In the genomic region with DNA sequence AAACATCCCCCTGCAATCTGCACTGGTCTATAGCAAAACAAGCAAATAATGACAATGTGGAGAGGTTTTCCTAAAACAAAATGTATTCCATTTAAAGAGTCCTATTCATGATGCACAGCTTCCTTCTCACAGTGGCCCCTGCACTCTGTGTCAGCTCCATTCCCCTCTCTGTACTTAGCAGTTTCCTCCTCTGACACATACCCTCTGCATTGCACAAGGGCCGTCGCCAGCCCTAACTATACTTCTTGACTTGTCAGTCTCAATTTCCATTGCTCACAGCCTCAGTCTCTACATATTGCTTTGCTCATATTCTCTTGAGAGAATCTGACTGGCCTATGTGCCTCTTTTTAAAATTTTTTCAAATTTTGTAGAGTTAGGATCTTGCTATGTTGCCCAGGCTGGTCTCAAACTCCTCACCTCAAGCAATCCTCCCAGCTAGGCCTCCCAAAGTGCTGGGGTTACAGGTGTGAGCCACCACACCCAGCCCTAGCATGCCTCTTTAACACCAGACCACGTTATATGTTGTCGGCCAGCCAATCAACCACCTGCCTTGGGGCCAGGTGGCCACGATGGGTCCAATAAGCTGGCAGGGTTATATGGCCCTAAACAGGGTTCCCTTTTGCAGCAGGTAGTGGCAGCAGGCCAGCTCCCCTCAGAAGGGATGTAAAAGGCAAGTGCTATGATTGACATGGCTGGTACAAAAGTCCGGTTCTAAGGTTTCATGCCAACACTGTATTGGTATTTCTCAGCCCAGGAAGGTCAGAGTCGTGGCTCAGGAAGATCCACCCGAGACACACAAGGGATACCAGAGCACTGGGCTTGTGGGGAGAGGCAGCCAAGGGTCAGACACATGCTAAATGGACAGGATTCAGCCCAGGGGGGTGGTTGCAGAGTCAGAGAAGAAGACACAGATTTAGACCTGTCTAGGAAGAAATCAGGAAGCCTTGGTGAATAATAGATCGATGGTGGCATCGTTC, we compare ENCODE assay signal across 25 cellular contexts. TPM values are rescaled to one million over a fixed set of nuclear protein-coding genes. Genes with fewer than 3 reads are reported as not detected.
DNase-seq lines count a peak whose midpoint lies in the region; ATAC-seq and TF ChIP-seq lines count a peak whose summit lies in the region.
"Had no signal": no experiment of that assay in that cellular context is flagged by ENCODE, and none has a peak within 500 bp of the region (broad histone marks: within the 10 kb centered on the region; RNA-seq: fewer than 3 reads in every experiment).

No MANE protein-coding gene starts in this region.

- no peak for TF ChIP-seq POLR2A in esophagus muscularis mucosa (IDR thresholded peaks at IDR 0.05; ENCODE audit: low read depth)

- no peaks in the 10 kb centered on the region for H3K36me3 Mint-ChIP-seq in activated CD8-positive, alpha-beta T cell treated with anti-CD3 and anti-CD28 coated beads, Interleukin-2, amount 10 ng/mL, durations not matched to agents 7 days and 5 days (ENCODE audit: low read depth)
- no peaks in the 10 kb centered on the region for H3K36me3 Mint-ChIP-seq in activated CD8-positive, alpha-beta T cell treated with anti-CD3 and anti-CD28 coated beads for 36 hours (ENCODE audit: low read depth)
- no peaks in the 10 kb centered on the region for H3K36me3 Mint-ChIP-seq in type B pancreatic cell
- H3K36me3 Mint-ChIP-seq: activated naive CD8-positive, alpha-beta T cell treated with anti-CD3 and anti-CD28 coated beads for 36 hours; brain; immature natural killer cell had no signal

- peaks cover 9% of the 10 kb centered on the region for H3K27me3 Mint-ChIP-seq in activated CD8-positive, alpha-beta T cell treated with anti-CD3 and anti-CD28 coated beads, Interleukin-2, amount 10 ng/mL, durations not matched to agents 7 days and 5 days (ENCODE audit: low read depth)
- H3K27me3 Mint-ChIP-seq in activated CD8-positive, alpha-beta T cell treated with anti-CD3 and anti-CD28 coated beads for 36 hours: no peaks in the 10 kb centered on the region
- peaks cover 9% of the 10 kb centered on the region for H3K27me3 Mint-ChIP-seq in type B pancreatic cell

- H3K27ac Mint-ChIP-seq in activated CD8-positive, alpha-beta T cell treated with anti-CD3 and anti-CD28 coated beads, Interleukin-2, amount 10 ng/mL, durations not matched to agents 7 days and 5 days: no peak overlapping the region
- H3K27ac Mint-ChIP-seq in activated CD8-positive, alpha-beta T cell treated with anti-CD3 and anti-CD28 coated beads for 36 hours: no peak overlapping the region
- H3K27ac Mint-ChIP-seq in type B pancreatic cell: peak overlapping the region; percentile 7
- H3K27ac Mint-ChIP-seq: activated naive CD8-positive, alpha-beta T cell treated with anti-CD3 and anti-CD28 coated beads for 36 hours; activated T-helper 2 cell treated with anti-CD3 and anti-CD28 coated beads, Interferon-gamma antibody, Interleukin-2, Interleukin-4, amounts not matched to agents 10 μg/mL and 5 μg/mL and 100 μg/mL, durations not matched to agents 14 hours and 24 hours and 36 hours; B cell; brain; immature natural killer cell had no signal

- H3K27me3 ChIP-seq in esophagus muscularis mucosa: no peaks in the 10 kb centered on the region

- TF ChIP-seq EP300 in esophagus muscularis mucosa (IDR thresholded peaks at IDR 0.05): no peak

- DNase-seq in activated CD8-positive, alpha-beta T cell treated with anti-CD3 and anti-CD28 coated beads, Interleukin-2, amount 10 ng/mL, durations not matched to agents 7 days and 5 days: peak; percentile 11
- DNase-seq in activated CD8-positive, alpha-beta T cell treated with anti-CD3 and anti-CD28 coated beads for 36 hours: no peak
- DNase-seq in SKM-1 treated with dmso at 0.1 percent for 144 hours (lab: John Stamatoyannopoulos, UW; ENCODE audit: unreplicated experiment) (peak; percentile 38), esophagus muscularis mucosa (ENCODE audit: extremely low spot score) (peak; percentile 82), type B pancreatic cell (ENCODE audit: extremely low spot score, unreplicated experiment) (no peak), foreskin melanocyte (no peak)
- DNase-seq: 8988T; activated naive CD8-positive, alpha-beta T cell treated with anti-CD3 and anti-CD28 coated beads for 36 hours; Caco-2; cortex of kidney; H9; immature natural killer cell; mucosa of descending colon; NCI-H510A treated with DMSO at 0.1 percent for 48 hours; PC-3; retina; stimulated activated CD4-positive, alpha-beta T cell treated with anti-CD3 and anti-CD28 coated beads, Interleukin-12 subunit alpha, Interleukin-12 subunit beta, amount 100 ng/mL, for 4 hours; T-helper 9 cell had no signal

- ATAC-seq in activated CD8-positive, alpha-beta T cell treated with anti-CD3 and anti-CD28 coated beads, Interleukin-2, amount 10 ng/mL, durations not matched to agents 7 days and 5 days: no peak
- no peak for ATAC-seq in activated CD8-positive, alpha-beta T cell treated with anti-CD3 and anti-CD28 coated beads for 36 hours
- ATAC-seq in GM19328 (IDR thresholded peaks at IDR 0.05; ENCODE audit: unreplicated experiment): no peak
- ATAC-seq in GM18861 (IDR thresholded peaks at IDR 0.05; ENCODE audit: unreplicated experiment): no peak
- ATAC-seq: activated CD4-positive, CD25-positive, alpha-beta regulatory T cell treated with anti-CD3 and anti-CD28 coated beads, Interleukin-2, amount 50 U/mL, for 24 hours; mucosa of descending colon; PC-3 had no signal

- CTCF ChIA-PET in activated CD8-positive, alpha-beta T cell treated with anti-CD3 and anti-CD28 coated beads, Interleukin-2, amount 10 ng/mL, durations not matched to agents 7 days and 5 days (lab: Charles Lee): no interaction called here
- CTCF ChIA-PET in activated CD8-positive, alpha-beta T cell treated with anti-CD3 and anti-CD28 coated beads for 36 hours (lab: Charles Lee): no interaction called here

- 89% methylated on average over 10 of the region's 10 CpGs for WGBS in esophagus muscularis mucosa

- H3K4me1 Mint-ChIP-seq in activated CD8-positive, alpha-beta T cell treated with anti-CD3 and anti-CD28 coated beads, Interleukin-2, amount 10 ng/mL, durations not matched to agents 7 days and 5 days (ENCODE audit: low read depth): peaks cover 6% of the 10 kb centered on the region
- no peaks in the 10 kb centered on the region for H3K4me1 Mint-ChIP-seq in activated CD8-positive, alpha-beta T cell treated with anti-CD3 and anti-CD28 coated beads for 36 hours (ENCODE audit: low read depth)
- peaks cover 8% of the 10 kb centered on the region for H3K4me1 Mint-ChIP-seq in type B pancreatic cell (ENCODE audit: unreplicated experiment)
- H3K4me1 Mint-ChIP-seq: activated naive CD8-positive, alpha-beta T cell treated with anti-CD3 and anti-CD28 coated beads for 36 hours; immature natural killer cell had no signal

- H3K27ac ChIP-seq in esophagus muscularis mucosa (replicated peaks in 1 of 4): no peak overlapping the region
- H3K27ac ChIP-seq: SK-N-MC had no signal

- H3K4me3 Mint-ChIP-seq in activated CD8-positive, alpha-beta T cell treated with anti-CD3 and anti-CD28 coated beads, Interleukin-2, amount 10 ng/mL, durations not matched to agents 7 days and 5 days: no peak overlapping the region
- H3K4me3 Mint-ChIP-seq in activated CD8-positive, alpha-beta T cell treated with anti-CD3 and anti-CD28 coated beads for 36 hours: no peak overlapping the region
- H3K4me3 Mint-ChIP-seq in type B pancreatic cell: no peak overlapping the region
- H3K4me3 Mint-ChIP-seq: activated naive CD8-positive, alpha-beta T cell treated with anti-CD3 and anti-CD28 coated beads for 36 hours; B cell; brain; H9; immature natural killer cell had no signal

- H3K4me1 ChIP-seq in esophagus muscularis mucosa: no peaks in the 10 kb centered on the region

- H3K9me3 ChIP-seq in esophagus muscularis mucosa: no peaks in the 10 kb centered on the region
- H3K9me3 ChIP-seq: Caco-2, mucosa of descending colon had no signal

- H3K36me3 ChIP-seq in esophagus muscularis mucosa: no peaks in the 10 kb centered on the region

- no peaks in the 10 kb centered on the region for H3K9me3 Mint-ChIP-seq in activated CD8-positive, alpha-beta T cell treated with anti-CD3 and anti-CD28 coated beads, Interleukin-2, amount 10 ng/mL, durations not matched to agents 7 days and 5 days (ENCODE audit: insufficient read depth)
- H3K9me3 Mint-ChIP-seq in activated CD8-positive, alpha-beta T cell treated with anti-CD3 and anti-CD28 coated beads for 36 hours: no peaks in the 10 kb centered on the region
- no peaks in the 10 kb centered on the region for H3K9me3 Mint-ChIP-seq in type B pancreatic cell
- H3K9me3 Mint-ChIP-seq: activated naive CD8-positive, alpha-beta T cell treated with anti-CD3 and anti-CD28 coated beads for 36 hours; activated T-helper 2 cell treated with anti-CD3 and anti-CD28 coated beads, Interferon-gamma antibody, Interleukin-2, Interleukin-4, amounts not matched to agents 10 μg/mL and 5 μg/mL and 100 μg/mL, durations not matched to agents 14 hours and 24 hours and 36 hours; H9; immature natural killer cell had no signal

- H3K4me3 ChIP-seq in esophagus muscularis mucosa: no peak overlapping the region
- H3K4me3 ChIP-seq: mucosa of descending colon, SK-N-MC had no signal

- intact Hi-C loops in activated CD8-positive, alpha-beta T cell treated with anti-CD3 and anti-CD28 coated beads for 36 hours (cut with micrococcal nuclease): no loop called here
- intact Hi-C loops in esophagus muscularis mucosa (cut with DNase I): no loop called here

- POLR2A ChIA-PET in activated CD8-positive, alpha-beta T cell treated with anti-CD3 and anti-CD28 coated beads, Interleukin-2, amount 10 ng/mL, durations not matched to agents 7 days and 5 days (lab: Charles Lee): no interaction called here
- POLR2A ChIA-PET in activated CD8-positive, alpha-beta T cell treated with anti-CD3 and anti-CD28 coated beads for 36 hours (lab: Charles Lee): no interaction called here

- no peak for TF ChIP-seq CTCF in activated CD8-positive, alpha-beta T cell treated with anti-CD3 and anti-CD28 coated beads for 36 hours (IDR thresholded peaks at IDR 0.05)
- TF ChIP-seq CTCF in esophagus muscularis mucosa (IDR thresholded peaks at IDR 0.05) (no peak), type B pancreatic cell (conservative IDR thresholded peaks at IDR 0.05) (no peak)

RNA-seq across cellular contexts. Expression of a gene that starts 59.0 kb away (rescaled TPM):
- 10 to 100 TPM; 26.8 to 27.1 TPM for total RNA-seq in activated CD8-positive, alpha-beta T cell treated with anti-CD3 and anti-CD28 coated beads, Interleukin-2, amount 10 ng/mL, durations not matched to agents 7 days and 5 days
- 10 to 100 TPM; 22.3 to 24.7 TPM for total RNA-seq in activated CD8-positive, alpha-beta T cell treated with anti-CD3 and anti-CD28 coated beads for 36 hours
- 10 to 100 TPM; 21.2 to 32.3 (median 24.2) TPM for total RNA-seq in esophagus muscularis mucosa
- 52.0 and 59.0 TPM in 2 replicates for total RNA-seq in type B pancreatic cell (ENCODE audit: low replicate concordance)

Comparison
In these comparisons a context has a peak if more than half of its experiments do, and no peak if none do; other contexts are left out.
1. DNase-seq: peak in activated CD8-positive, alpha-beta T cell treated with anti-CD3 and anti-CD28 coated beads, Interleukin-2, amount 10 ng/mL, durations not matched to agents 7 days and 5 days (single experiment), SKM-1 treated with dmso at 0.1 percent for 144 hours (single experiment) and esophagus muscularis mucosa (single experiment); none in activated CD8-positive, alpha-beta T cell treated with anti-CD3 and anti-CD28 coated beads for 36 hours (single experiment), type B pancreatic cell (single experiment) and foreskin melanocyte (single experiment).